1 cellular context compared by ENCODE assay signal in the genomic region with DNA sequence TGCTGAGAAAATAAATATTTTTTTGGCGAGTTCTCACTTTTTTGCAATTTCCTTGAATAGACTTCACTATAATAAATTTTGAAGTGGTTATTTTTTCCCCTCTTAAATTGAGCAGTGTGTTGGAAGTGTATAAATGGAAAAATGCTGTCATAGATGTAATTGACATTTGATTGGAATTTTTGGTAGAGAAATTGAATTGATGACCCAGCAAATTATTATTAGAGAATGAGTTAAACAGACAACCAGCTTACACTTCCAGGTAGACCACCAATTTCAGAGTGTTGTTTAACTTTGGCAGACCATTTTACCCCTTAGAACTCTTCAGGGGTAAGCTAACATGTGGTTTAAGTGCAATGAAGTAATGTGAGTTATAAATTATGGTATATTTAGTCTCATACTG.
TF ChIP-seq lines count a peak whose summit lies in the region.

No MANE protein-coding gene starts in this region.

TF ChIP-seq in IMR-90, 13 proteins besides CTCF, POLR2A, EP300 and RAD21:
- no peak for TF ChIP-seq RFX5 (IDR thresholded peaks at IDR 0.05; ENCODE audit: low read depth, low read length)
- peak; percentile 77 for TF ChIP-seq MAFK (IDR thresholded peaks at IDR 0.05; ENCODE audit: low read depth, low read length)
TF ChIP-seq in IMR-90: peak in this region for 1.
